Comparison of ENCODE assay signal across 8 cellular contexts in the genomic region with DNA sequence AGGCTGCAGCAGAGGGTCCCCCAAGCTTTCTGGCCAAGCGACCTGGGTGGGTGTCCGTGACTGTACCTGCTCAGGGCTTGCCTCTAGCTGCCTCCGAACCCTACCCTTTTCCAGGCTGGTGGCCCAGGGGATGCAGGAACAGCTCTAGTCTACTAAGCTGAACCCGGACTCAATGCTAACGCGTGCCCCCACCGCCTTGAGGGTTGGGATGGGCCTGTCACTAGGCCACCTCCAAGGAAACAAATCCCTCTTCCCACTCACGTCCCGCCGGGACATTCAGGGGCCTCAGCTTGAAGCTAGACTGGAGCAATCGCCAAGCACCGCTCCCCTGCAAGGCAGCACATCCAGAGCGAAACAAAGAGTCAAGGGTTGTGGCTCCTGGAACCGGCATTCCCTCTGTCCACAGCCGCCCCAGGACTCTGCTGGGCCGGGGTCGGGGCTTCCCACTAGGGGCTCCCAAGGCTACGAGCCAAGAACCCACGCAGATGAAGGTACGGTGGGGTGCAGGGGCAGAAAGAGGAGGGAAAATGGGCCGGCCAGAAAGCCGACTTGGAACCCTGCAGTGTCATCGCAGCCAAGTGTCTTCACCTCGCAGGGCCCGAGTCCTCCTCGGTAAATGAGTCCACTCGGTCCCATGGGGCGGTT. TPM values are rescaled to one million over a fixed set of nuclear protein-coding genes. Genes with fewer than 3 reads are reported as not detected.
A peak's percentile ranks its signal among the peaks of the same experiment; 100 is the strongest.
DNase-seq lines count a peak whose midpoint lies in the region; ATAC-seq, FAIRE-seq and TF ChIP-seq lines count a peak whose summit lies in the region.

No MANE protein-coding gene starts in this region.

- CTCF ChIA-PET in A549 (lab: Yijun Ruan, JAX): interaction anchor here (0.9 to 10.7 kb wide), 43 partner anchors 9 to 467 kb away, joined by 3 to 185 read pairs (median 6); a partner anchor contains a TSS

- no peaks in the 10 kb centered on the region for H3K36me3 ChIP-seq in lower lobe of right lung
- no peaks in the 10 kb centered on the region for H3K36me3 ChIP-seq in thoracic aorta

- H3K27me3 ChIP-seq in lower lobe of right lung (ENCODE audit: low read depth) (no peaks in the 10 kb centered on the region), thoracic aorta (replicated peaks; ENCODE audit: insufficient read depth) (no peaks in the 10 kb centered on the region)

- intact Hi-C loops in lower lobe of right lung (cut with DNase I): no loop called here

- H3K4me3 ChIP-seq in A549: peak overlapping the region; percentile 83
- peak overlapping the region; percentile 83 for H3K4me3 ChIP-seq in lower lobe of right lung
- H3K4me3 ChIP-seq in thoracic aorta: peak overlapping the region; percentile 89

- DNase-seq in A549 (ENCODE audit: low read depth in 1 of 2, low spot score in 1 of 2) (peak; percentile 51 to 56), NCI-H526 (lab: John Stamatoyannopoulos, UW) (peak; percentile 52 to 66), caudate nucleus (lab: John Stamatoyannopoulos, UW) (peak in 17 of 61 donors; percentile 43 to 79 (median 69)), lower lobe of right lung (no peak), thoracic aorta (ENCODE audit: low spot score) (no peak), NCI-H2196 treated with DMSO at 0.1 percent for 48 hours (lab: John Stamatoyannopoulos, UW; ENCODE audit: unreplicated experiment) (no peak), globus pallidus (ENCODE audit: low spot score) (no peak)

- no peak for TF ChIP-seq RAD21 in A549 (conservative IDR thresholded peaks at IDR 0.05 in 1 of 2, IDR thresholded peaks at IDR 0.05 in 1 of 2)

- POLR2A ChIA-PET in A549 (lab: Yijun Ruan, JAX): interaction anchor here (0.6 to 2.7 kb wide), 10 partner anchors 90 to 493 kb away, joined by 3 to 25 read pairs (median 4); a partner anchor contains a TSS

- no peak for FAIRE-seq in A549 (lab: Jason Lieb, UNC)

- TF ChIP-seq POLR2A in A549 (IDR thresholded peaks at IDR 0.05; ENCODE audit: low read length): 0 out of 2 replicates have a peak, but pooled peaks have one; percentile 29

- H3K27ac ChIP-seq in A549 (peak overlapping the region; percentile 87 to 93), caudate nucleus (ENCODE audit: low read depth, low read length) (peak overlapping the region; percentile 79), lower lobe of right lung (peak overlapping the region; percentile 77), thoracic aorta (peak overlapping the region; percentile 83 to 95)

- 7% methylated on average over 28 of the region's 28 CpGs for WGBS in A549 (ENCODE audit: missing lambda C conversion rate)

- ATAC-seq in A549 (peak; percentile 22 to 53), GM18867 (IDR thresholded peaks at IDR 0.05; ENCODE audit: unreplicated experiment) (peak; percentile 4), lower lobe of right lung (peak; percentile 11 to 25), thoracic aorta (ENCODE audit: insufficient number of reproducible peaks, low FRiP score, low read depth) (no peak)

- no peaks in the 10 kb centered on the region for H3K9me3 ChIP-seq in A549
- H3K9me3 ChIP-seq in lower lobe of right lung: no peaks in the 10 kb centered on the region
- no peaks in the 10 kb centered on the region for H3K9me3 ChIP-seq in thoracic aorta

- TF ChIP-seq CTCF in A549 (IDR thresholded peaks at IDR 0.05) (no peak), lower lobe of right lung (IDR thresholded peaks at IDR 0.05) (no peak), thoracic aorta (IDR thresholded peaks at IDR 0.05) (no peak)

- H3K4me1 ChIP-seq in A549 (peaks cover 20% of the 10 kb centered on the region; the same call in 2 of the 3 replicates), lower lobe of right lung (peaks cover 49% of the 10 kb centered on the region), thoracic aorta (ENCODE audit: control insufficient read depth in 1 of 2, low read depth in 2 of 2) (peaks cover 25 to 73% of the 10 kb centered on the region in 2 donors)

- no peak for TF ChIP-seq EP300 in A549 (IDR thresholded peaks at IDR 0.05)

- peak overlapping the region; percentile 88 for H3K4me2 ChIP-seq in A549

TF ChIP-seq in A549, 52 proteins besides CTCF, POLR2A, EP300 and RAD21:
- TF ChIP-seq ZSCAN20 (CRISPR knock-in tag; IDR thresholded peaks at IDR 0.05) (no peak), JUNB (IDR thresholded peaks at IDR 0.05) (no peak), MYC (IDR thresholded peaks at IDR 0.05; ENCODE audit: borderline replicate concordance, low read length) (0 out of 2 replicates have a peak, but pooled peaks have one; percentile 36), SREBF2 (IDR thresholded peaks at IDR 0.05) (no peak), HEYL (CRISPR knock-in tag; IDR thresholded peaks at IDR 0.05) (no peak), CHD4 (IDR thresholded peaks at IDR 0.05; ENCODE audit: borderline replicate concordance) (no peak), PHF8 (IDR thresholded peaks at IDR 0.05; ENCODE audit: borderline replicate concordance, low read depth) (peak; percentile 27; the same call in 1 of the 2 replicates), TP53 (CRISPR knock-in tag; IDR thresholded peaks at IDR 0.05) (peak; percentile 50; the same call in 1 of the 2 replicates), TFCP2L1 (CRISPR knock-in tag; IDR thresholded peaks at IDR 0.05) (no peak)
- TF ChIP-seq, protein P1, sequence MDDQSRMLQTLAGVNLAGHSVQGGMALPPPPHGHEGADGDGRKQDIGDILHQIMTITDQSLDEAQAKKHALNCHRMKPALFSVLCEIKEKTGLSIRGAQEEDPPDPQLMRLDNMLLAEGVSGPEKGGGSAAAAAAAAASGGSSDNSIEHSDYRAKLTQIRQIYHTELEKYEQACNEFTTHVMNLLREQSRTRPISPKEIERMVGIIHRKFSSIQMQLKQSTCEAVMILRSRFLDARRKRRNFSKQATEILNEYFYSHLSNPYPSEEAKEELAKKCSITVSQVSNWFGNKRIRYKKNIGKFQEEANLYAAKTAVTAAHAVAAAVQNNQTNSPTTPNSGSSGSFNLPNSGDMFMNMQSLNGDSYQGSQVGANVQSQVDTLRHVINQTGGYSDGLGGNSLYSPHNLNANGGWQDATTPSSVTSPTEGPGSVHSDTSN (IDR thresholded peaks at IDR 0.05): no peak
TF ChIP-seq in A549: peak in this region for 3.

RNA-seq across cellular contexts. Expression of a gene that starts 2.9 kb away (rescaled TPM):
- polyA plus RNA-seq in A549 (2011; rRNA removed) (0.09 and 0.18 TPM in 2 replicates), A549 (2017; fragmentation: RNase III; extraction: RNeasy Plus Mini Kit Qiagen cat#74134 plus additional on column Dnase treatment) (0.13 to 0.23 TPM (median 0.18 TPM) in 3 replicates)
- 0.28 and 0.29 TPM in 2 replicates for polyA plus RNA-seq in A549 (2012; cell fraction: cytosol; rRNA removed)
- 0.41 and 0.49 TPM in 2 replicates for polyA plus RNA-seq in A549 (2012; cell fraction: nucleus; rRNA removed)
- polyA minus RNA-seq in A549 (2011; rRNA and poly(A)+ RNA removed): 0.33 and 0.78 TPM in 2 replicates
- total RNA-seq in lower lobe of right lung (1.4 TPM), thoracic aorta (10 to 100 TPM; 21.2 to 62.1 TPM)

Comparison
In these comparisons a context has a peak if more than half of its experiments do, and no peak if none do; other contexts are left out.
1. DNase-seq: peak in A549 (2 of 2) and NCI-H526 (2 of 2); none in lower lobe of right lung (single experiment), thoracic aorta (single experiment), NCI-H2196 treated with DMSO at 0.1 percent for 48 hours (single experiment) and globus pallidus (single experiment).
2. Peak in every context shown above with its lines, with median percentiles within 50 percentile points of each other: H3K27ac ChIP-seq and H3K4me3 ChIP-seq.